In the genomic region with DNA sequence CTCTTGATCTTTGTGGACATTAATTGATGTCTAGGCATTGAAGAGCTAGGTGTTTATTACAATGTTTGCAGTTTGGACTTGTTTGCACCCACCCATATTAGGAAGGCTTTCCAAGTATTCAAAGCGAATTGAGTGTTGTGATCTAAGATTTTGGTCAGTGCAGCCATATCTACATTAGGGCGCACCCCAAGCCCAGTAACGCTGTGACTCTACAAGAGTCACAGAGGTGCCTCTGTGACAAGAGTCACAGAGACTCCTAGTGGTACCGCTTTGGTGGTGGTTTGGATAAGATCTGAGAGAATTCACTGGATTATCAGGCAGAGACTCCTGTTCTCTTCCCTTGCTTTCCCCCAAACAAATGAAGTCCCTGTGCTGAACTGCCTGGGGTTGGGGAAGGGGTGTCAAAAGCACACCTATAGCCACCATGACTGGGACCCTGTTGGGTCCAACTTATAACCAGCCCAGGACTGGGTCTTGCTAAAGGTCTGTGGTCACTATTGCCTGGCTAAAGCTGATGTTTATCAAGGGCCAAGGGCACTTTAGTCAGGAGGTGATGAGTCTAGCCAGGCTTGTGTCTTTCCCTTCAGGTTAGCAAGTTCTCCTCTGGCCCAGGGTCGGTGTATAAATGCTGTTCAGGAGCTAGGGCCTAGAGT, we compare ENCODE assay signal across 8 cellular contexts.
DNase-seq lines count a peak whose midpoint lies in the region; TF ChIP-seq lines count a peak whose summit lies in the region.

No MANE protein-coding gene starts in this region.

- intact Hi-C loops in activated T-helper 2 cell treated with anti-CD3 and anti-CD28 coated beads, Interferon-gamma antibody, Interleukin-2, Interleukin-4, amounts not matched to agents 10 μg/mL and 5 μg/mL and 100 μg/mL, durations not matched to agents 14 hours and 24 hours and 36 hours (cut with micrococcal nuclease): no loop called here

- H3K27me3 Mint-ChIP-seq in activated T-helper 2 cell treated with anti-CD3 and anti-CD28 coated beads, Interferon-gamma antibody, Interleukin-2, Interleukin-4, amounts not matched to agents 10 μg/mL and 5 μg/mL and 100 μg/mL, durations not matched to agents 14 hours and 24 hours and 36 hours (ENCODE audit: low read depth): no peaks in the 10 kb centered on the region

- no peak overlapping the region for H3K27ac Mint-ChIP-seq in activated T-helper 2 cell treated with anti-CD3 and anti-CD28 coated beads, Interferon-gamma antibody, Interleukin-2, Interleukin-4, amounts not matched to agents 10 μg/mL and 5 μg/mL and 100 μg/mL, durations not matched to agents 14 hours and 24 hours and 36 hours

- H4K20me1 ChIP-seq in hepatocyte (ENCODE audit: insufficient read depth, poor library complexity, severe bottlenecking): no peaks in the 10 kb centered on the region

- WGBS in hepatocyte (ENCODE audit: low lambda C conversion rate, missing lambda C conversion rate): 19% methylated on average over 5 of the region's 5 CpGs

- no peak for DNase-seq in AG04449 (ENCODE audit: low read depth, low spot score)
- peak; percentile 65 for DNase-seq in GM12865 (ENCODE audit: low read depth)
- peak; percentile 58 for DNase-seq in HCEC 1CT
- peak; percentile 84 to 86 for DNase-seq in Kasumi-1 (lab: John Stamatoyannopoulos, UW)
- DNase-seq in SW 1271 (lab: John Stamatoyannopoulos, UW): peak; percentile 20 to 70
- peak; percentile 49 for DNase-seq in hepatocyte (ENCODE audit: low spot score)
- DNase-seq in activated T-helper 2 cell treated with anti-CD3 and anti-CD28 coated beads, Interferon-gamma antibody, Interleukin-2, Interleukin-4, amounts not matched to agents 10 μg/mL and 5 μg/mL and 100 μg/mL, durations not matched to agents 14 hours and 24 hours and 36 hours (ENCODE audit: low spot score): no peak
- no peak for DNase-seq in central memory CD4-positive, alpha-beta T cell

- H3K9me3 Mint-ChIP-seq in activated T-helper 2 cell treated with anti-CD3 and anti-CD28 coated beads, Interferon-gamma antibody, Interleukin-2, Interleukin-4, amounts not matched to agents 10 μg/mL and 5 μg/mL and 100 μg/mL, durations not matched to agents 14 hours and 24 hours and 36 hours: no peaks in the 10 kb centered on the region

- peak; percentile 18 for TF ChIP-seq CTCF in AG04449 (IDR thresholded peaks at IDR 0.05; ENCODE audit: insufficient read depth, low read length, missing control alignments)
- peak; percentile 65 for TF ChIP-seq CTCF in GM12865 (IDR thresholded peaks at IDR 0.05; ENCODE audit: insufficient read depth, low read depth, low read length, missing control alignments)
- TF ChIP-seq CTCF in hepatocyte (IDR thresholded peaks at IDR 0.05; ENCODE audit: poor library complexity): peak; percentile 48

- no peaks in the 10 kb centered on the region for H3K27me3 ChIP-seq in hepatocyte

- no peaks in the 10 kb centered on the region for H3K9me3 ChIP-seq in hepatocyte (ENCODE audit: low read depth)

- H3K9me2 ChIP-seq in hepatocyte (replicated peaks; ENCODE audit: insufficient read depth): no peaks in the 10 kb centered on the region

- no peak overlapping the region for H2AFZ ChIP-seq in hepatocyte

- H3K4me3 ChIP-seq in AG04449 (ENCODE audit: low read depth, low read length) (no peak overlapping the region), GM12865 (ENCODE audit: low read depth, low read length) (no peak overlapping the region), hepatocyte (no peak overlapping the region)

- no peaks in the 10 kb centered on the region for H3K4me1 ChIP-seq in hepatocyte (ENCODE audit: insufficient read depth)

- H3K36me3 ChIP-seq in hepatocyte (replicated peaks; ENCODE audit: insufficient read depth, low read depth): no peaks in the 10 kb centered on the region

- POLR2A ChIA-PET in AG04449 (lab: Yijun Ruan, JAX): no interaction called here

- H3K79me2 ChIP-seq in hepatocyte: no peaks in the 10 kb centered on the region

- no peaks in the 10 kb centered on the region for H3K36me3 Mint-ChIP-seq in activated T-helper 2 cell treated with anti-CD3 and anti-CD28 coated beads, Interferon-gamma antibody, Interleukin-2, Interleukin-4, amounts not matched to agents 10 μg/mL and 5 μg/mL and 100 μg/mL, durations not matched to agents 14 hours and 24 hours and 36 hours (ENCODE audit: low read depth)

- no peak overlapping the region for H3K4me2 ChIP-seq in hepatocyte

- H3K4me3 Mint-ChIP-seq in activated T-helper 2 cell treated with anti-CD3 and anti-CD28 coated beads, Interferon-gamma antibody, Interleukin-2, Interleukin-4, amounts not matched to agents 10 μg/mL and 5 μg/mL and 100 μg/mL, durations not matched to agents 14 hours and 24 hours and 36 hours (ENCODE audit: low read depth): no peak overlapping the region

- no peaks in the 10 kb centered on the region for H3K4me1 Mint-ChIP-seq in activated T-helper 2 cell treated with anti-CD3 and anti-CD28 coated beads, Interferon-gamma antibody, Interleukin-2, Interleukin-4, amounts not matched to agents 10 μg/mL and 5 μg/mL and 100 μg/mL, durations not matched to agents 14 hours and 24 hours and 36 hours (ENCODE audit: low read depth)

- CTCF ChIA-PET in AG04449 (lab: Yijun Ruan, JAX): interaction anchor here (0.5 to 1.9 kb wide), 7 partner anchors 114 to 1475 kb away, joined by 3 to 10 read pairs (median 3); no protein-coding TSS in a partner anchor

- H3K27ac ChIP-seq in hepatocyte: no peak overlapping the region

Comparison
In these comparisons a context has a peak if more than half of its experiments do, and no peak if none do; other contexts are left out.
1. DNase-seq: peak in GM12865 (single experiment), HCEC 1CT (single experiment), Kasumi-1 (2 of 2), SW 1271 (2 of 2) and hepatocyte (single experiment); none in AG04449 (single experiment), activated T-helper 2 cell treated with anti-CD3 and anti-CD28 coated beads, Interferon-gamma antibody, Interleukin-2, Interleukin-4, amounts not matched to agents 10 μg/mL and 5 μg/mL and 100 μg/mL, durations not matched to agents 14 hours and 24 hours and 36 hours (single experiment) and central memory CD4-positive, alpha-beta T cell (single experiment).
2. Peak in every context shown above with its lines, with median percentiles within 50 percentile points of each other: CTCF ChIP-seq.